In the genomic region with DNA sequence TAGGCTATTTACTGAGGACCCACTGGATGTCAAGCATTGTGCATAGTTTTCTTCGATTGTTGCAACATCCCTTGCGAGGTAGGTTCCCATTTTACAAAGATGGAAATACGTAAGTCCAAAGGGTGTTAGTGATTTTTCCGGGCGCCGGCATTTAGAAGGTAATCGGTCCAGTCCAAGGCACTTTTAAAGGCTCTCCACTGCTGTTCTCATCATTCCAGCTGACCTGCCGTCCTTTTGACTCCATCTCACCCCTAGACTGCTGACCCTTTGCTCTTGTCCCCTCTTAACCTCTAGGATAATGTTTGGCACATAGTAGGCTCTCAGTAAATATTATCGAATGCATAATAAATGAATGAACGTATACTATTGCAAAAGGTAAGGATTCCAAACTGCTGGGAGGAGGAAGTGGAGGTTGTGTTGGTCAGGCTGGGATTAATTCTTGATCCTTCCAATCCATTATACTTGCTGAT, we compare ENCODE assay signal across 9 cellular contexts. TPM values are rescaled to one million over a fixed set of nuclear protein-coding genes. Genes with fewer than 3 reads are reported as not detected.
DNase-seq lines count a peak whose midpoint lies in the region; ATAC-seq, FAIRE-seq and TF ChIP-seq lines count a peak whose summit lies in the region.
"Had no signal": no experiment of that assay in that cellular context is flagged by ENCODE, and none has a peak within 500 bp of the region (broad histone marks: within the 10 kb centered on the region; RNA-seq: fewer than 3 reads in every experiment).

No MANE protein-coding gene starts in this region.

- H3K27me3 ChIP-seq in left lung (no peaks in the 10 kb centered on the region), tibial nerve (no peaks in the 10 kb centered on the region)

- no peak for TF ChIP-seq EP300 in tibial nerve (IDR thresholded peaks at IDR 0.05)

- H3K27ac ChIP-seq in left lung (peak overlapping the region; percentile 69 to 89), tibial nerve (peak overlapping the region; percentile 70 to 96 (median 92))

- FAIRE-seq in H54 (lab: Jason Lieb, UNC), result no peak
- FAIRE-seq: endometrium had no signal

- 25 to 26% methylated on average over 10 of the region's 10 CpGs for WGBS in tibial nerve, 2 donors

- H3K9me3 ChIP-seq in left lung (no peaks in the 10 kb centered on the region), tibial nerve (no peaks in the 10 kb centered on the region)

- H3K4me3 ChIP-seq in left lung (peak overlapping the region; percentile 66 to 94), tibial nerve (peak overlapping the region; percentile 54 to 83 (median 70))

- no peak for ATAC-seq in activated naive CD4-positive, alpha-beta T cell treated with anti-CD3 and anti-CD28 coated beads, Interleukin-2, amount 50 U/mL, for 72 hours
- ATAC-seq in left lung, result no peak

- intact Hi-C loops in left lung (cut with DNase I), result no loop called here

- H3K36me3 ChIP-seq in left lung (peaks cover 0 to 37% of the 10 kb centered on the region in 2 donors), tibial nerve (peaks cover 0 to 57% (median 3%) of the 10 kb centered on the region in 3 donors)

- peak overlapping the region; percentile 88 for H3K4me3 Mint-ChIP-seq in activated T-cell treated with anti-CD3 and anti-CD28 coated beads, Interleukin-2, amount 50 U/mL, for 24 hours

- no peak for TF ChIP-seq POLR2A in tibial nerve (IDR thresholded peaks at IDR 0.05)
- TF ChIP-seq POLR2A in H54 (IDR thresholded peaks at IDR 0.05; ENCODE audit: low read depth, low read length), result no peak

- CTCF ChIA-PET in GM10248 (lab: Yijun Ruan, JAX), result interaction anchor here (0.7 to 6.0 kb wide), 10 partner anchors 8 to 723 kb away, joined by 3 to 63 read pairs (median 6); a partner anchor contains a TSS

- no peak for DNase-seq in activated T-cell treated with anti-CD3 and anti-CD28 coated beads, Interleukin-2, amount 50 U/mL, for 24 hours
- DNase-seq in activated T-cell treated with anti-CD3 and anti-CD28 coated beads for 4 hours, result no peak
- no peak for DNase-seq in activated naive CD4-positive, alpha-beta T cell treated with anti-CD3 and anti-CD28 coated beads, Interleukin-2, amount 50 U/mL, for 72 hours (ENCODE audit: low spot score in 2 of 2)
- DNase-seq in left lung, result no peak
- no peak for DNase-seq in tibial nerve (ENCODE audit: low spot score in 2 of 2)
- DNase-seq in H54 (ENCODE audit: insufficient read length, low spot score), result no peak
- no peak for DNase-seq in NCI-H2029 treated with DMSO at 0.1 percent for 48 hours (lab: John Stamatoyannopoulos, UW)
- no peak for DNase-seq in GM10248 (ENCODE audit: extremely low spot score)

- peak overlapping the region; percentile 96 for H3K27ac Mint-ChIP-seq in activated T-cell treated with anti-CD3 and anti-CD28 coated beads, Interleukin-2, amount 50 U/mL, for 24 hours
- peak overlapping the region; percentile 85 to 95 for H3K27ac Mint-ChIP-seq in activated naive CD4-positive, alpha-beta T cell treated with anti-CD3 and anti-CD28 coated beads, Interleukin-2, amount 50 U/mL, for 72 hours

- H3K36me3 Mint-ChIP-seq in activated T-cell treated with anti-CD3 and anti-CD28 coated beads, Interleukin-2, amount 50 U/mL, for 24 hours (ENCODE audit: low read depth), result peaks cover 75% of the 10 kb centered on the region
- peaks cover 29 to 36% of the 10 kb centered on the region in 2 donors for H3K36me3 Mint-ChIP-seq in activated naive CD4-positive, alpha-beta T cell treated with anti-CD3 and anti-CD28 coated beads, Interleukin-2, amount 50 U/mL, for 72 hours

- POLR2A ChIA-PET in GM10248 (lab: Yijun Ruan, JAX), result interaction anchor here (0.9 to 1.3 kb wide), 3 partner anchors 13 to 134 kb away, joined by 3 to 7 read pairs (median 4); a partner anchor contains a TSS

- TF ChIP-seq CTCF in left lung (IDR thresholded peaks at IDR 0.05) (no peak), tibial nerve (IDR thresholded peaks at IDR 0.05) (no peak), GM10248 (IDR thresholded peaks at IDR 0.05; ENCODE audit: control extremely low read depth, extremely low read depth, low read depth, missing control alignments) (no peak)

- peaks cover 14 to 40% of the 10 kb centered on the region in 2 donors for H3K4me1 ChIP-seq in left lung
- H3K4me1 ChIP-seq in tibial nerve, result peaks cover 0 to 41% (median 27%) of the 10 kb centered on the region in 4 donors

- peaks cover 57% of the 10 kb centered on the region for H3K4me1 Mint-ChIP-seq in activated T-cell treated with anti-CD3 and anti-CD28 coated beads, Interleukin-2, amount 50 U/mL, for 24 hours (ENCODE audit: low read depth)

- H3K27me3 Mint-ChIP-seq in activated T-cell treated with anti-CD3 and anti-CD28 coated beads, Interleukin-2, amount 50 U/mL, for 24 hours, result no peaks in the 10 kb centered on the region

- H3K9me3 Mint-ChIP-seq in activated T-cell treated with anti-CD3 and anti-CD28 coated beads, Interleukin-2, amount 50 U/mL, for 24 hours, result no peaks in the 10 kb centered on the region
- H3K9me3 Mint-ChIP-seq in activated naive CD4-positive, alpha-beta T cell treated with anti-CD3 and anti-CD28 coated beads, Interleukin-2, amount 50 U/mL, for 72 hours, result no peaks in the 10 kb centered on the region

RNA-seq across cellular contexts. Expression of a gene that starts 0.5 kb away (rescaled TPM):
- total RNA-seq in activated naive CD4-positive, alpha-beta T cell treated with anti-CD3 and anti-CD28 coated beads, Interleukin-2, amount 50 U/mL, for 72 hours, result 1 to 10 TPM; 3.1 to 7.6 TPM
- 1 to 10 TPM; 8.4 to 8.6 TPM for total RNA-seq in left lung
- total RNA-seq in tibial nerve, result 1 to 10 TPM; 1.4 to 6.9 (median 4.9) TPM

RNA-seq across cellular contexts. Expression of a gene that starts 0.8 kb away (rescaled TPM):
- 100 to 1,000 TPM; 114 to 150 TPM for total RNA-seq in activated naive CD4-positive, alpha-beta T cell treated with anti-CD3 and anti-CD28 coated beads, Interleukin-2, amount 50 U/mL, for 72 hours
- 10 to 100 TPM; 76.2 to 84.6 TPM for total RNA-seq in left lung
- total RNA-seq in tibial nerve, result 10 to 100 TPM; 27.5 to 48.1 (median 37.8) TPM

RNA-seq across cellular contexts. Expression of a gene that starts 14.8 kb away (rescaled TPM):
- total RNA-seq in activated naive CD4-positive, alpha-beta T cell treated with anti-CD3 and anti-CD28 coated beads, Interleukin-2, amount 50 U/mL, for 72 hours, result 1 to 10 TPM in 1 of 2 donors, under 1 TPM in 1; 0.49 to 1.0 TPM
- total RNA-seq in left lung (under 1 TPM in 1 of 2 donors, not detected in 1; 0.26 TPM), tibial nerve (under 1 TPM in 1 of 4 donors, not detected in 3; 0.60 TPM)

RNA-seq across cellular contexts. Expression of a gene that starts 30.9 kb away (rescaled TPM):
- total RNA-seq in activated naive CD4-positive, alpha-beta T cell treated with anti-CD3 and anti-CD28 coated beads, Interleukin-2, amount 50 U/mL, for 72 hours, result 10 to 100 TPM; 17.8 to 36.2 TPM
- total RNA-seq in left lung, result 10 to 100 TPM; 73.1 to 81.9 TPM
- 10 to 100 TPM; 70.1 to 90.0 (median 74.6) TPM for total RNA-seq in tibial nerve

RNA-seq across cellular contexts. Expression of a gene that starts 33.4 kb away (rescaled TPM):
- total RNA-seq in activated naive CD4-positive, alpha-beta T cell treated with anti-CD3 and anti-CD28 coated beads, Interleukin-2, amount 50 U/mL, for 72 hours, result 10 to 100 TPM in 1 of 2 donors, 1 to 10 TPM in 1; 8.9 to 19.1 TPM
- 10 to 100 TPM; 41.3 to 66.7 TPM for total RNA-seq in left lung
- total RNA-seq in tibial nerve, result 100 to 1,000 TPM in 1 of 4 donors, 10 to 100 TPM in 3; 43.1 to 104 (median 59.0) TPM
